In genomic region chr9:131608469-131609115, GRCh38 we compare ENCODE assay signal across 9 cellular contexts.
DNase-seq lines count a peak whose midpoint lies in the region; ATAC-seq, FAIRE-seq and TF ChIP-seq lines count a peak whose summit lies in the region.
"Had no signal": no experiment of that assay in that cellular context is flagged by ENCODE, and none has a peak within 500 bp of the region (broad histone marks: within the 10 kb centered on the region; RNA-seq: fewer than 3 reads in every experiment).

No MANE protein-coding gene starts in this region.

- BruUV-seq in HepG2 (replicated peaks; lab: Mats Ljungman, UMichigan): no TSS peak

- H3K9me3 ChIP-seq in HepG2 (ENCODE audit: low read length): no peaks in the 10 kb centered on the region

- peak overlapping the region; percentile 30 for H3K4me2 ChIP-seq in HepG2 (ENCODE audit: low read depth, low read length)

- no peaks in the 10 kb centered on the region for H3K9me3 Mint-ChIP-seq in activated CD8-positive, alpha-beta T cell treated with anti-CD3 and anti-CD28 coated beads, Interleukin-2, amount 10 ng/mL, durations not matched to agents 7 days and 5 days (ENCODE audit: insufficient read depth)
- no peaks in the 10 kb centered on the region for H3K9me3 Mint-ChIP-seq in activated CD8-positive, alpha-beta T cell treated with anti-CD3 and anti-CD28 coated beads for 36 hours
- H3K9me3 Mint-ChIP-seq in type B pancreatic cell: no peaks in the 10 kb centered on the region
- no peaks in the 10 kb centered on the region for H3K9me3 Mint-ChIP-seq in stimulated activated naive CD8-positive, alpha-beta T cell treated with anti-CD3 and anti-CD28 coated beads, Interleukin-15, amount 100 ng/mL, for 72 hours
- H3K9me3 Mint-ChIP-seq: CD4-positive, CD25-positive, alpha-beta regulatory T cell had no signal

- peaks cover 60% of the 10 kb centered on the region for H3K4me1 ChIP-seq in HepG2 (ENCODE audit: insufficient read depth, low read length)

- TF ChIP-seq RAD21 in HepG2 (CRISPR knock-in tag; IDR thresholded peaks at IDR 0.05): no peak

- peaks cover 42% of the 10 kb centered on the region for H3K36me3 Mint-ChIP-seq in activated CD8-positive, alpha-beta T cell treated with anti-CD3 and anti-CD28 coated beads, Interleukin-2, amount 10 ng/mL, durations not matched to agents 7 days and 5 days (ENCODE audit: low read depth)
- peaks cover 4% of the 10 kb centered on the region for H3K36me3 Mint-ChIP-seq in activated CD8-positive, alpha-beta T cell treated with anti-CD3 and anti-CD28 coated beads for 36 hours (ENCODE audit: low read depth)
- H3K36me3 Mint-ChIP-seq in type B pancreatic cell: peaks cover 20% of the 10 kb centered on the region

- TF ChIP-seq POLR2A in HepG2 (IDR thresholded peaks at IDR 0.05; ENCODE audit: insufficient read depth in 1 of 2, low read depth in 2 of 2, low read length in 2 of 2): no peak

- H3K4me1 Mint-ChIP-seq in activated CD8-positive, alpha-beta T cell treated with anti-CD3 and anti-CD28 coated beads, Interleukin-2, amount 10 ng/mL, durations not matched to agents 7 days and 5 days (ENCODE audit: low read depth): peaks cover 3% of the 10 kb centered on the region
- H3K4me1 Mint-ChIP-seq in activated CD8-positive, alpha-beta T cell treated with anti-CD3 and anti-CD28 coated beads for 36 hours (ENCODE audit: low read depth): no peaks in the 10 kb centered on the region
- peaks cover 21% of the 10 kb centered on the region for H3K4me1 Mint-ChIP-seq in type B pancreatic cell (ENCODE audit: unreplicated experiment)
- H3K4me1 Mint-ChIP-seq in stimulated activated naive CD8-positive, alpha-beta T cell treated with anti-CD3 and anti-CD28 coated beads, Interleukin-15, amount 100 ng/mL, for 72 hours: no peaks in the 10 kb centered on the region

- WGBS in HepG2 (ENCODE audit: low lambda C conversion rate): 56% methylated on average over 11 of the region's 13 CpGs

- no peak overlapping the region for H2AFZ ChIP-seq in HepG2 (ENCODE audit: low read length)

- no peaks in the 10 kb centered on the region for H4K20me1 ChIP-seq in HepG2 (ENCODE audit: insufficient read depth, low read length)

- no peak for TF ChIP-seq CTCF in activated CD8-positive, alpha-beta T cell treated with anti-CD3 and anti-CD28 coated beads for 36 hours (IDR thresholded peaks at IDR 0.05)
- TF ChIP-seq CTCF in HepG2 (CRISPR knock-in tag; IDR thresholded peaks at IDR 0.05) (no peak), type B pancreatic cell (conservative IDR thresholded peaks at IDR 0.05) (no peak)

- H3K27ac ChIP-seq in HepG2 (ENCODE audit: extremely low read length, insufficient read depth, low read length): peak overlapping the region; percentile 23

- no peak for ATAC-seq in activated CD8-positive, alpha-beta T cell treated with anti-CD3 and anti-CD28 coated beads, Interleukin-2, amount 10 ng/mL, durations not matched to agents 7 days and 5 days
- ATAC-seq in activated CD8-positive, alpha-beta T cell treated with anti-CD3 and anti-CD28 coated beads for 36 hours: no peak
- ATAC-seq in HepG2 (peak; percentile 58), HG02623 (IDR thresholded peaks at IDR 0.05; ENCODE audit: unreplicated experiment) (no peak)
- ATAC-seq in stimulated activated naive CD8-positive, alpha-beta T cell treated with anti-CD3 and anti-CD28 coated beads, Interleukin-15, amount 100 ng/mL, for 72 hours: no peak

- no peak for DNase-seq in activated CD8-positive, alpha-beta T cell treated with anti-CD3 and anti-CD28 coated beads, Interleukin-2, amount 10 ng/mL, durations not matched to agents 7 days and 5 days
- no peak for DNase-seq in activated CD8-positive, alpha-beta T cell treated with anti-CD3 and anti-CD28 coated beads for 36 hours
- DNase-seq in dermis blood vessel endothelial cell (peak; percentile 84), HepG2 (ENCODE audit: low spot score) (peak; percentile 75), type B pancreatic cell (ENCODE audit: extremely low spot score, unreplicated experiment) (no peak)
- DNase-seq in stimulated activated naive CD8-positive, alpha-beta T cell treated with anti-CD3 and anti-CD28 coated beads, Interleukin-15, amount 100 ng/mL, for 72 hours: no peak
- DNase-seq in stimulated activated CD4-positive, alpha-beta T cell treated with anti-CD3 and anti-CD28 coated beads, Interleukin-12 subunit alpha, Interleukin-12 subunit beta, amount 100 ng/mL, for 4 hours: no peak
- DNase-seq: CD4-positive, CD25-positive, alpha-beta regulatory T cell had no signal

- CTCF ChIA-PET in activated CD8-positive, alpha-beta T cell treated with anti-CD3 and anti-CD28 coated beads, Interleukin-2, amount 10 ng/mL, durations not matched to agents 7 days and 5 days (lab: Charles Lee): interaction anchor here (1.4 kb wide), 1 partner anchor 23 kb away, joined by 3 read pairs; no protein-coding TSS in a partner anchor
- CTCF ChIA-PET in activated CD8-positive, alpha-beta T cell treated with anti-CD3 and anti-CD28 coated beads for 36 hours (lab: Charles Lee): no interaction called here
- CTCF ChIA-PET in HepG2 (lab: Yijun Ruan, JAX; ENCODE audit: low intra/inter-chr PET ratio, low total read pairs): interaction anchor here (1.6 kb wide), 1 partner anchor 132 kb away, joined by 6 read pairs; the partner anchor contains the start of gene RAPGEF1

- H3K4me3 ChIP-seq in HepG2 (replicated peaks in 1 of 3; ENCODE audit: insufficient read depth in 1 of 3, low read depth in 2 of 3, low read length in 3 of 3): no peak overlapping the region

- intact Hi-C loops in activated CD8-positive, alpha-beta T cell treated with anti-CD3 and anti-CD28 coated beads for 36 hours (cut with micrococcal nuclease): no loop called here
- intact Hi-C loops in HepG2 (cut with micrococcal nuclease; ENCODE audit: unreplicated experiment): loop anchor here (5.0 kb wide), 1 partner anchor 49 kb away; no protein-coding TSS in a partner anchor

- in situ Hi-C loops in HepG2 (cut with HindIII; ENCODE audit: extremely low pct_ligation_motif_present, low pct_unique_long_range_greater_than_20kb): no loop called here

- H3K27me3 ChIP-seq in HepG2 (ENCODE audit: control insufficient read depth in 1 of 2, insufficient read depth in 2 of 2, low read length in 2 of 2): no peaks in the 10 kb centered on the region

- no peaks in the 10 kb centered on the region for H3K27me3 Mint-ChIP-seq in activated CD8-positive, alpha-beta T cell treated with anti-CD3 and anti-CD28 coated beads, Interleukin-2, amount 10 ng/mL, durations not matched to agents 7 days and 5 days (ENCODE audit: low read depth)
- no peaks in the 10 kb centered on the region for H3K27me3 Mint-ChIP-seq in activated CD8-positive, alpha-beta T cell treated with anti-CD3 and anti-CD28 coated beads for 36 hours
- no peaks in the 10 kb centered on the region for H3K27me3 Mint-ChIP-seq in type B pancreatic cell
- no peaks in the 10 kb centered on the region for H3K27me3 Mint-ChIP-seq in stimulated activated naive CD8-positive, alpha-beta T cell treated with anti-CD3 and anti-CD28 coated beads, Interleukin-15, amount 100 ng/mL, for 72 hours
- H3K27me3 Mint-ChIP-seq: CD4-positive, CD25-positive, alpha-beta regulatory T cell had no signal

- H3K36me3 ChIP-seq in HepG2 (replicated peaks in 1 of 2; ENCODE audit: control insufficient read depth in 1 of 2, insufficient read depth in 2 of 2, low read length in 2 of 2): peaks cover 4 to 13% of the 10 kb centered on the region in 2 experiments; a peak in 4 of 5 replicates

- POLR2A ChIA-PET in activated CD8-positive, alpha-beta T cell treated with anti-CD3 and anti-CD28 coated beads, Interleukin-2, amount 10 ng/mL, durations not matched to agents 7 days and 5 days (lab: Charles Lee): no interaction called here
- POLR2A ChIA-PET in activated CD8-positive, alpha-beta T cell treated with anti-CD3 and anti-CD28 coated beads for 36 hours (lab: Charles Lee): no interaction called here
- POLR2A ChIA-PET in HepG2 (lab: Yijun Ruan, JAX): interaction anchor here (0.6 to 1.4 kb wide), 2 partner anchors 27 to 743 kb away, joined by 3 to 4 read pairs; no protein-coding TSS in a partner anchor

- no peaks in the 10 kb centered on the region for H3K79me2 ChIP-seq in HepG2 (ENCODE audit: insufficient read depth, low read length)

- H3K9ac ChIP-seq in HepG2 (ENCODE audit: insufficient read depth, low read depth, low read length): 0 out of 2 replicates have a peak overlapping the region, but pooled peaks have one; percentile 23

- no peak for TF ChIP-seq EP300 in HepG2 (IDR thresholded peaks at IDR 0.05; ENCODE audit: low read depth in 2 of 2, low read length in 2 of 2)
- no peak for TF ChIP-seq EP300 in HepG2 (CRISPR knock-in tag; IDR thresholded peaks at IDR 0.05; ENCODE audit: borderline replicate concordance)

- peak; percentile 47 for FAIRE-seq in HepG2 (lab: Jason Lieb, UNC)

- no peak overlapping the region for H3K4me3 Mint-ChIP-seq in activated CD8-positive, alpha-beta T cell treated with anti-CD3 and anti-CD28 coated beads, Interleukin-2, amount 10 ng/mL, durations not matched to agents 7 days and 5 days
- H3K4me3 Mint-ChIP-seq in activated CD8-positive, alpha-beta T cell treated with anti-CD3 and anti-CD28 coated beads for 36 hours: no peak overlapping the region
- H3K4me3 Mint-ChIP-seq in type B pancreatic cell: peak overlapping the region; percentile 75
- no peak overlapping the region for H3K4me3 Mint-ChIP-seq in stimulated activated naive CD8-positive, alpha-beta T cell treated with anti-CD3 and anti-CD28 coated beads, Interleukin-15, amount 100 ng/mL, for 72 hours
- H3K4me3 Mint-ChIP-seq: CD4-positive, CD25-positive, alpha-beta regulatory T cell had no signal

- peak overlapping the region; percentile 45 for H3K27ac Mint-ChIP-seq in activated CD8-positive, alpha-beta T cell treated with anti-CD3 and anti-CD28 coated beads, Interleukin-2, amount 10 ng/mL, durations not matched to agents 7 days and 5 days
- H3K27ac Mint-ChIP-seq in activated CD8-positive, alpha-beta T cell treated with anti-CD3 and anti-CD28 coated beads for 36 hours: no peak overlapping the region
- H3K27ac Mint-ChIP-seq in type B pancreatic cell: peak overlapping the region; percentile 97
- no peak overlapping the region for H3K27ac Mint-ChIP-seq in stimulated activated naive CD8-positive, alpha-beta T cell treated with anti-CD3 and anti-CD28 coated beads, Interleukin-15, amount 100 ng/mL, for 72 hours

TF ChIP-seq in HepG2, 621 proteins besides CTCF, POLR2A, EP300 and RAD21 (continues in another document):
- TF ChIP-seq ZNF513 (CRISPR knock-in tag; conservative IDR thresholded peaks at IDR 0.05): no peak
- no peak for TF ChIP-seq ZNF850 (CRISPR knock-in tag; conservative IDR thresholded peaks at IDR 0.05)

Comparison
In these comparisons a context has a peak if more than half of its experiments do, and no peak if none do; other contexts are left out.
1. H3K27ac Mint-ChIP-seq: peak in activated CD8-positive, alpha-beta T cell treated with anti-CD3 and anti-CD28 coated beads, Interleukin-2, amount 10 ng/mL, durations not matched to agents 7 days and 5 days (single experiment) and type B pancreatic cell (single experiment); none in activated CD8-positive, alpha-beta T cell treated with anti-CD3 and anti-CD28 coated beads for 36 hours (single experiment) and stimulated activated naive CD8-positive, alpha-beta T cell treated with anti-CD3 and anti-CD28 coated beads, Interleukin-15, amount 100 ng/mL, for 72 hours (0 of 2).
2. DNase-seq: peak in dermis blood vessel endothelial cell (single experiment) and HepG2 (single experiment); none in activated CD8-positive, alpha-beta T cell treated with anti-CD3 and anti-CD28 coated beads, Interleukin-2, amount 10 ng/mL, durations not matched to agents 7 days and 5 days (single experiment), activated CD8-positive, alpha-beta T cell treated with anti-CD3 and anti-CD28 coated beads for 36 hours (single experiment), type B pancreatic cell (single experiment), stimulated activated naive CD8-positive, alpha-beta T cell treated with anti-CD3 and anti-CD28 coated beads, Interleukin-15, amount 100 ng/mL, for 72 hours (0 of 2) and stimulated activated CD4-positive, alpha-beta T cell treated with anti-CD3 and anti-CD28 coated beads, Interleukin-12 subunit alpha, Interleukin-12 subunit beta, amount 100 ng/mL, for 4 hours (single experiment).